19 cellular contexts compared by ENCODE assay signal in the genomic region with DNA sequence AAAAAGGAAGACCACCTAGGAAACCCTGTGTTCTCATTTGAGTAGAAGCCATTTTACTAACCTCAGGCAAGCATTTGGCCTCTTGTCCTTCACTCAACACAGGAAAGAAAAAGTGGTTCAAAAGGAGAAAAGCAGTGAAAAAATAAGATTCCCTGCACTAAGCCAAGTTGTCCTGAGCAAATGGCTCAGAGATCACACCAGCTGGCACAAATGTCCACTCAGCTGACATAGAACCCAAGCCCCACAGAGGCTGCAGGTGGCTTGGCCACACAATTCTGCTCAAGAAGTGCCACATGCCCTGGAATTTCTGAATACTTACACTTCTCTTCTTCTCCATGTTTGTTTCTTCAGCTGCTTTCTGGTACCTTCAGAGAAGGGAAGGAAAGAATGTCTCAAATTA. TPM values are rescaled to one million over a fixed set of nuclear protein-coding genes. Genes with fewer than 3 reads are reported as not detected.
DNase-seq lines count a peak whose midpoint lies in the region; ATAC-seq and TF ChIP-seq lines count a peak whose summit lies in the region.
"Had no signal": no experiment of that assay in that cellular context is flagged by ENCODE, and none has a peak within 500 bp of the region (broad histone marks: within the 10 kb centered on the region; RNA-seq: fewer than 3 reads in every experiment).

No MANE protein-coding gene starts in this region.

- H4K12ac ChIP-seq in trophoblast cell (ENCODE audit: low read depth, low read length): no peak overlapping the region

- H3K4me2 ChIP-seq in trophoblast cell (ENCODE audit: low read length): no peak overlapping the region

- H4K8ac ChIP-seq in trophoblast cell (ENCODE audit: low read depth, low read length): no peak overlapping the region

- H3K27me3 ChIP-seq in right atrium auricular region: no peaks in the 10 kb centered on the region
- H3K27me3 ChIP-seq in trophoblast cell (ENCODE audit: insufficient read depth, low read length): no peaks in the 10 kb centered on the region
- H3K27me3 ChIP-seq: BE2C had no signal

- no peak for TF ChIP-seq CTCF in right atrium auricular region (IDR thresholded peaks at IDR 0.05)

- intact Hi-C loops in Right ventricle myocardium inferior (cut with DNase I): no loop called here

- peaks cover 2% of the 10 kb centered on the region for H3K79me1 ChIP-seq in trophoblast cell (ENCODE audit: low read length)

- H3K4me3 ChIP-seq in right atrium auricular region (no peak overlapping the region), trophoblast cell (ENCODE audit: low read depth, low read length) (no peak overlapping the region)
- H3K4me3 ChIP-seq: K562 had no signal

- H3K23ac ChIP-seq in trophoblast cell (ENCODE audit: low read length): no peak overlapping the region

- no peak overlapping the region for H2BK5ac ChIP-seq in trophoblast cell (ENCODE audit: low read depth, low read length, poor library complexity)

- H3K9me3 ChIP-seq in right atrium auricular region: no peaks in the 10 kb centered on the region
- no peaks in the 10 kb centered on the region for H3K9me3 ChIP-seq in trophoblast cell (ENCODE audit: insufficient read depth, low read depth, low read length)
- H3K9me3 ChIP-seq: BE2C had no signal

- H3K4me1 ChIP-seq in right atrium auricular region (no peaks in the 10 kb centered on the region), trophoblast cell (ENCODE audit: control insufficient read depth in 1 of 2, insufficient read depth in 2 of 2, low read length in 2 of 2) (peaks cover 4 to 5% of the 10 kb centered on the region in 2 experiments)
- H3K4me1 ChIP-seq: BE2C had no signal

- no peak overlapping the region for H2AK5ac ChIP-seq in trophoblast cell (ENCODE audit: low read length)

- H3K27ac ChIP-seq in right atrium auricular region: no peak overlapping the region
- H3K27ac ChIP-seq in trophoblast cell (ENCODE audit: low read depth, low read length): no peak overlapping the region

- H3K9ac ChIP-seq in trophoblast cell (ENCODE audit: low read length): no peak overlapping the region

- no peak overlapping the region for H2AFZ ChIP-seq in trophoblast cell (ENCODE audit: insufficient read depth, low read length, poor library complexity)

- no peak overlapping the region for H3K14ac ChIP-seq in trophoblast cell (ENCODE audit: low read length)

- no peaks in the 10 kb centered on the region for H3K36me3 ChIP-seq in right atrium auricular region
- H3K36me3 ChIP-seq in trophoblast cell (ENCODE audit: control insufficient read depth in 1 of 2, insufficient read depth in 2 of 2, low read length in 2 of 2): peaks cover 0 to 3% of the 10 kb centered on the region in 2 experiments
- H3K36me3 ChIP-seq: BE2C had no signal

- DNase-seq in right atrium auricular region (ENCODE audit: low spot score): peak; percentile 9
- no peak for DNase-seq in Right ventricle myocardium inferior (ENCODE audit: missing footprints)
- DNase-seq in cerebellum (ENCODE audit: low spot score): peak; percentile 64
- DNase-seq in trophoblast cell: no peak
- no peak for DNase-seq in middle frontal gyrus (ENCODE audit: extremely low spot score, low spot score)
- DNase-seq in SKM-1 (lab: John Stamatoyannopoulos, UW; ENCODE audit: unreplicated experiment): no peak
- no peak for DNase-seq in AG08395 (ENCODE audit: low spot score)
- DNase-seq: 8988T; BE2C; CD4-positive, CD25-positive, alpha-beta regulatory T cell; CD8-positive, alpha-beta memory T cell; COR-L47; DMS 273 treated with DMSO at 0.1 percent for 48 hours; DMS53; DND-41; EL; H9; IMR-90 had no signal

- no peaks in the 10 kb centered on the region for H3K79me2 ChIP-seq in trophoblast cell (ENCODE audit: control insufficient read depth, insufficient read depth, low read length, poor library complexity)

- H2BK12ac ChIP-seq in trophoblast cell (ENCODE audit: low read length): no peak overlapping the region

- peak overlapping the region; percentile 66 for H3K4ac ChIP-seq in trophoblast cell (ENCODE audit: low read depth, low read length)

- ATAC-seq in Right ventricle myocardium inferior: no peak
- ATAC-seq: K562 had no signal

- no peak overlapping the region for H2BK120ac ChIP-seq in trophoblast cell (ENCODE audit: insufficient read depth, low read length, poor library complexity)

- no peak overlapping the region for H4K91ac ChIP-seq in trophoblast cell (ENCODE audit: low read depth, low read length)

- no peak overlapping the region for H3K18ac ChIP-seq in trophoblast cell (ENCODE audit: low read length)

RNA-seq across cellular contexts. Expression of a gene that starts 52.0 kb away (rescaled TPM):
- total RNA-seq in right atrium auricular region (10 to 100 TPM; 20.7 to 28.3 TPM), Right ventricle myocardium inferior (16.7 TPM), cerebellum (16.2 TPM)
- 143 and 152 TPM in 2 replicates for polyA plus RNA-seq in trophoblast cell (2013)

Comparison
In these comparisons a context has a peak if more than half of its experiments do, and no peak if none do; other contexts are left out.
1. DNase-seq: peak in right atrium auricular region (single experiment) and cerebellum (single experiment); none in Right ventricle myocardium inferior (single experiment), trophoblast cell (0 of 2), middle frontal gyrus (single experiment), SKM-1 (single experiment) and AG08395 (single experiment).